9 cellular contexts compared by ENCODE assay signal in the genomic region with DNA sequence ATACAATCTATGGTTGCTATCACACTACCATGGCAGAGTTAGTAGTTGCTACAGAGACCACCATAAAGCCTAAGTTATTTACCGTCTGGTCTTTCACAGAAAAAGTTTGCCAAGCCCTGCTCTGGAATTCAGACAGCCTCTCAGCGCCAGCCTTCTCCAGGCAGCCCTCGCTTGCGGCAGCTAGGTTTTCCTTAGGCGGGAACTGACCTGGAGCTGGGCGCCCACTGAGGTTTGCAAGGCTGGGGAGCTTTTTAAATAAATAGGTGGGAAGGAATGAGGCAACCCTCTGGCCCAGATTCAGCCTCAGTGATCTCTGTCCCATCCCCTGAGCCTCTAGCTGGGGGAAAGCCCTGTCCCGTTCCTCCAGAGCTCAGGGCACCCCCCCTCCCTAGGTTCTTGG. TPM values are rescaled to one million over a fixed set of nuclear protein-coding genes. Genes with fewer than 3 reads are reported as not detected.
DNase-seq lines count a peak whose midpoint lies in the region; ATAC-seq and TF ChIP-seq lines count a peak whose summit lies in the region.
"Had no signal": no experiment of that assay in that cellular context is flagged by ENCODE, and none has a peak within 500 bp of the region (broad histone marks: within the 10 kb centered on the region; RNA-seq: fewer than 3 reads in every experiment).

No MANE protein-coding gene starts in this region.

- H3K36me3 ChIP-seq in left ventricle myocardium inferior: no peaks in the 10 kb centered on the region
- H3K36me3 ChIP-seq in naive thymus-derived CD4-positive, alpha-beta T cell (ENCODE audit: control insufficient read depth in 2 of 3, insufficient read depth in 3 of 3, low read length in 3 of 3): no peaks in the 10 kb centered on the region
- H3K36me3 ChIP-seq in upper lobe of right lung: no peaks in the 10 kb centered on the region

- POLR2A ChIA-PET in MCF 10A (lab: Yijun Ruan, JAX): interaction anchor here (0.8 kb wide), 1 partner anchor 35 kb away, joined by 3 read pairs; no protein-coding TSS in a partner anchor
- POLR2A ChIA-PET in naive thymus-derived CD4-positive, alpha-beta T cell (lab: Charles Lee): no interaction called here

- BruUV-seq in MCF 10A (replicated peaks; lab: Mats Ljungman, UMichigan): no TSS peak

- H3K4me3 Mint-ChIP-seq in MCF 10A (ENCODE audit: unreplicated experiment) (peak overlapping the region; percentile 81), HFFc6 (no peak overlapping the region)
- H3K4me3 Mint-ChIP-seq in naive thymus-derived CD4-positive, alpha-beta T cell: peak overlapping the region in 8 of 10 donors; percentile 2 to 89 (median 70)

- H3K4me1 Mint-ChIP-seq in MCF 10A (ENCODE audit: insufficient read depth, unreplicated experiment): peaks cover 13% of the 10 kb centered on the region
- H3K4me1 Mint-ChIP-seq in naive thymus-derived CD4-positive, alpha-beta T cell: peaks cover 0 to 19% (median 10%) of the 10 kb centered on the region in 7 donors
- no peaks in the 10 kb centered on the region for H3K4me1 Mint-ChIP-seq in HFFc6 (ENCODE audit: low read depth)

- TF ChIP-seq CTCF in left ventricle myocardium inferior (IDR thresholded peaks at IDR 0.05; ENCODE audit: borderline replicate concordance): no peak
- no peak for TF ChIP-seq CTCF in MCF 10A (IDR thresholded peaks at IDR 0.05; ENCODE audit: unreplicated experiment)
- no peak for TF ChIP-seq CTCF in upper lobe of right lung (IDR thresholded peaks at IDR 0.05)
- no peak for TF ChIP-seq CTCF in HFFc6 (IDR thresholded peaks at IDR 0.05)

- peak overlapping the region; percentile 85 for H3K27ac ChIP-seq in left ventricle myocardium inferior (replicated peaks)
- H3K27ac ChIP-seq in naive thymus-derived CD4-positive, alpha-beta T cell (ENCODE audit: low read depth, low read length): no peak overlapping the region
- peak overlapping the region; percentile 90 for H3K27ac ChIP-seq in upper lobe of right lung

- peak overlapping the region; percentile 87 for H3K4me3 ChIP-seq in left ventricle myocardium inferior
- no peak overlapping the region for H3K4me3 ChIP-seq in naive thymus-derived CD4-positive, alpha-beta T cell (ENCODE audit: low read length)
- peak overlapping the region; percentile 85 for H3K4me3 ChIP-seq in upper lobe of right lung

- peaks cover 40% of the 10 kb centered on the region for H3K4me1 ChIP-seq in left ventricle myocardium inferior
- H3K4me1 ChIP-seq in naive thymus-derived CD4-positive, alpha-beta T cell (ENCODE audit: control insufficient read depth in 2 of 2, insufficient read depth in 2 of 2, low read length in 2 of 2): peaks cover 0 to 6% of the 10 kb centered on the region in 2 donors
- H3K4me1 ChIP-seq in upper lobe of right lung: peaks cover 14% of the 10 kb centered on the region

- DNase-seq in left ventricle myocardium inferior: no peak
- DNase-seq in left cardiac atrium: no peak
- no peak for DNase-seq in MCF 10A (ENCODE audit: unreplicated experiment)
- DNase-seq in naive thymus-derived CD4-positive, alpha-beta T cell: no peak
- no peak for DNase-seq in upper lobe of right lung
- DNase-seq in inferior parietal cortex (ENCODE audit: extremely low spot score): no peak
- DNase-seq in NCI-H187 (lab: John Stamatoyannopoulos, UW): no peak
- DNase-seq in HFFc6: no peak
- DNase-seq: NCI-H524 treated with DMSO at 0.1 percent for 48 hours had no signal

- ATAC-seq in left cardiac atrium (no peak), upper lobe of right lung (peak; percentile 0)
- ATAC-seq in naive thymus-derived CD4-positive, alpha-beta T cell: no peak

- H3K27me3 Mint-ChIP-seq in MCF 10A (ENCODE audit: insufficient read depth, unreplicated experiment) (no peaks in the 10 kb centered on the region), HFFc6 (ENCODE audit: insufficient read depth) (peaks cover 30% of the 10 kb centered on the region)
- H3K27me3 Mint-ChIP-seq in naive thymus-derived CD4-positive, alpha-beta T cell: peaks cover under 1 to 37% (median 6%) of the 10 kb centered on the region in 5 donors

- CTCF ChIA-PET in MCF 10A (lab: Yijun Ruan, JAX): interaction anchor here (0.6 to 0.7 kb wide), 2 partner anchors 767 to 943 kb away, joined by 3 to 4 read pairs; no protein-coding TSS in a partner anchor
- CTCF ChIA-PET in naive thymus-derived CD4-positive, alpha-beta T cell (lab: Charles Lee): no interaction called here

- H3K9me3 Mint-ChIP-seq in MCF 10A (ENCODE audit: unreplicated experiment): no peaks in the 10 kb centered on the region
- peaks cover 0 to 2% (median 0%) of the 10 kb centered on the region in 11 donors for H3K9me3 Mint-ChIP-seq in naive thymus-derived CD4-positive, alpha-beta T cell
- H3K9me3 Mint-ChIP-seq in HFFc6: no peaks in the 10 kb centered on the region

- H3K36me3 Mint-ChIP-seq in MCF 10A (ENCODE audit: insufficient read depth, unreplicated experiment) (no peaks in the 10 kb centered on the region), HFFc6 (ENCODE audit: low read depth) (no peaks in the 10 kb centered on the region)
- H3K36me3 Mint-ChIP-seq in naive thymus-derived CD4-positive, alpha-beta T cell: peaks cover 0 to 10% (median 0%) of the 10 kb centered on the region in 5 donors

- intact Hi-C loops in left ventricle myocardium inferior (cut with micrococcal nuclease) (no loop called here), left cardiac atrium (cut with DNase I) (no loop called here), MCF 10A (cut with micrococcal nuclease) (no loop called here), upper lobe of right lung (cut with DNase I) (no loop called here)
- intact Hi-C loops in naive thymus-derived CD4-positive, alpha-beta T cell (cut with micrococcal nuclease): loop anchor here in 1 of 2 donors (2.0 to 5.0 kb wide), 2 partner anchors 34 to 71 kb away; partner anchors contain the start of gene MORF4L1

- H3K27me3 ChIP-seq in left ventricle myocardium inferior (ENCODE audit: low read depth): no peaks in the 10 kb centered on the region
- no peaks in the 10 kb centered on the region for H3K27me3 ChIP-seq in naive thymus-derived CD4-positive, alpha-beta T cell (ENCODE audit: control insufficient read depth in 2 of 2, insufficient read depth in 2 of 2, low read length in 2 of 2)
- no peaks in the 10 kb centered on the region for H3K27me3 ChIP-seq in upper lobe of right lung

- H3K9me3 ChIP-seq in left ventricle myocardium inferior (replicated peaks): no peaks in the 10 kb centered on the region
- no peaks in the 10 kb centered on the region for H3K9me3 ChIP-seq in naive thymus-derived CD4-positive, alpha-beta T cell (ENCODE audit: control insufficient read depth in 2 of 3, low read length in 3 of 3)
- H3K9me3 ChIP-seq in upper lobe of right lung: no peaks in the 10 kb centered on the region

- H3K27ac Mint-ChIP-seq in MCF 10A (ENCODE audit: low read depth, unreplicated experiment) (no peak overlapping the region), HFFc6 (no peak overlapping the region)
- H3K27ac Mint-ChIP-seq in naive thymus-derived CD4-positive, alpha-beta T cell: peak overlapping the region in 1 of 9 donors; percentile 59

RNA-seq across cellular contexts. Expression of gene CTSH, which starts 1.2 kb away (rescaled TPM):
- 52.6 TPM for total RNA-seq in left ventricle myocardium inferior
- total RNA-seq in left cardiac atrium: 10 to 100 TPM; 41.6 to 74.3 TPM
- 12.5 and 14.4 TPM in 2 replicates for total RNA-seq in MCF 10A (2022)
- total RNA-seq in naive thymus-derived CD4-positive, alpha-beta T cell: 10 to 100 TPM in 3 of 5 experiments, 1 to 10 TPM in 2; 8.4 to 98.4 (median 10.4) TPM
- polyA plus RNA-seq in naive thymus-derived CD4-positive, alpha-beta T cell: 10 to 100 TPM; 11.4 to 12.2 TPM
- 1,018 TPM for total RNA-seq in upper lobe of right lung
- under 1 TPM in 5 of 6 experiments, not detected in 1; 0.20 to 0.53 (median 0.38) TPM for total RNA-seq in HFFc6 (2021; fragmentation: NEBNext Ultra II Directional; extraction: Animal tissue kit (Norgen Biotek cat#: 25700))

Comparison
In these comparisons a context has a peak if more than half of its experiments do, and no peak if none do; other contexts are left out.
1. RNA of gene CTSH, which starts 1.2 kb away (total RNA-seq): 1,018 TPM in upper lobe of right lung (single experiment); 41.6 to 74.3 TPM in left cardiac atrium, 52.6 TPM in left ventricle myocardium inferior (single experiment), 12.5 to 14.4 TPM in MCF 10A, 8.4 to 98.4 TPM in naive thymus-derived CD4-positive, alpha-beta T cell and 0.20 to 0.53 TPM in HFFc6; every median in the first group is over 10 times any median in the second.